ENCODE assay signal across 9 cellular contexts in genomic region chr14:96297000-96297399, GRCh38. TPM values are rescaled to one million over a fixed set of nuclear protein-coding genes. Genes with fewer than 3 reads are reported as not detected.
DNase-seq lines count a peak whose midpoint lies in the region; ATAC-seq and TF ChIP-seq lines count a peak whose summit lies in the region.
"Had no signal": no experiment of that assay in that cellular context is flagged by ENCODE, and none has a peak within 500 bp of the region (broad histone marks: within the 10 kb centered on the region; RNA-seq: fewer than 3 reads in every experiment).

No MANE protein-coding gene starts in this region.

- no peaks in the 10 kb centered on the region for H3K79me2 ChIP-seq in H9 (ENCODE audit: insufficient read depth, low read length)

- H4K5ac ChIP-seq in H9 (ENCODE audit: insufficient read length, low read depth, low read length), result no peak overlapping the region

- H3K23ac ChIP-seq in H9 (ENCODE audit: insufficient read length, low read depth, low read length), result no peak overlapping the region

- no peak overlapping the region for H2AFZ ChIP-seq in H9 (ENCODE audit: low read length)

- no peak overlapping the region for H3K56ac ChIP-seq in H9 (ENCODE audit: insufficient read length, low read depth, low read length)

- no peak overlapping the region for H3K9ac ChIP-seq in H9 (ENCODE audit: extremely low read depth, insufficient read length, low read length)

- H4K8ac ChIP-seq in H9 (replicated peaks; ENCODE audit: insufficient read length, low read depth, low read length), result no peak overlapping the region

- TF ChIP-seq CTCF in AG09319 (IDR thresholded peaks at IDR 0.05; ENCODE audit: low read depth, low read length) (peak; percentile 48), H9 (conservative IDR thresholded peaks at IDR 0.05) (peak; percentile 71), RWPE2 (IDR thresholded peaks at IDR 0.05; ENCODE audit: poor library complexity, severe bottlenecking) (peak; percentile 89)

- H2BK12ac ChIP-seq in H9 (ENCODE audit: insufficient read length, low read depth, low read length), result no peak overlapping the region

- H4K91ac ChIP-seq in H9 (ENCODE audit: insufficient read length, low read depth, low read length), result no peak overlapping the region

- no peaks in the 10 kb centered on the region for H3K4me1 ChIP-seq in H9 (ENCODE audit: insufficient read depth, low read length)
- H3K4me1 ChIP-seq in RWPE2 (ENCODE audit: insufficient read depth, poor library complexity, severe bottlenecking), result no peaks in the 10 kb centered on the region

- ATAC-seq in RWPE2 (ENCODE audit: low read depth) (peak; percentile 44; the same call in 1 of the 3 replicates), HG03378 (IDR thresholded peaks at IDR 0.05; ENCODE audit: unreplicated experiment) (no peak), GM21528 (IDR thresholded peaks at IDR 0.05; ENCODE audit: low FRiP score, unreplicated experiment) (no peak)

- no peaks in the 10 kb centered on the region for H3K9me3 ChIP-seq in H9 (ENCODE audit: control insufficient read depth, low read depth, low read length)
- no peaks in the 10 kb centered on the region for H3K9me3 ChIP-seq in RWPE2 (ENCODE audit: severe bottlenecking)

- H3K4me2 ChIP-seq in H9 (ENCODE audit: insufficient read depth, insufficient read length, low read length), result no peak overlapping the region

- no peaks in the 10 kb centered on the region for H3K23me2 ChIP-seq in H9 (ENCODE audit: insufficient read length, low read depth, low read length, poor library complexity, severe bottlenecking)

- H3K36me3 Mint-ChIP-seq in H9 (ENCODE audit: insufficient read depth in 1 of 3, low read depth in 3 of 3), result peaks cover 0 to 3% (median 0%) of the 10 kb centered on the region in 3 experiments; a peak in 2 of 7 replicates

- H2BK20ac ChIP-seq in H9 (ENCODE audit: low read depth, low read length, poor library complexity, severe bottlenecking), result no peak overlapping the region

- H4K20me1 ChIP-seq in H9 (ENCODE audit: control insufficient read depth, insufficient read depth, insufficient read length), result no peaks in the 10 kb centered on the region

- no peak overlapping the region for H3K27ac Mint-ChIP-seq in H9
- H3K27ac Mint-ChIP-seq: activated B cell treated with CpG ODN at 0.5 μM for 24 hours had no signal

- no peak overlapping the region for H2BK15ac ChIP-seq in H9 (ENCODE audit: low read depth, low read length)

- no peak overlapping the region for H3T11ph ChIP-seq in H9 (ENCODE audit: low read length)

- no peak overlapping the region for H3K4me3 ChIP-seq in RWPE2 (ENCODE audit: severe bottlenecking)

- H2AK5ac ChIP-seq in H9 (ENCODE audit: insufficient read length, low read length), result no peak overlapping the region

- H3K18ac ChIP-seq in H9 (ENCODE audit: insufficient read length, low read depth, low read length), result no peak overlapping the region

- H3K27me3 ChIP-seq in H9 (ENCODE audit: insufficient read depth, low read length), result no peaks in the 10 kb centered on the region
- H3K27me3 ChIP-seq in RWPE2 (ENCODE audit: insufficient read depth, poor library complexity, severe bottlenecking), result no peaks in the 10 kb centered on the region

- H3K4me3 Mint-ChIP-seq in H9, result no peak overlapping the region
- H3K4me3 Mint-ChIP-seq: activated B cell treated with CpG ODN at 0.5 μM for 24 hours had no signal

- WGBS in H9 (ENCODE audit: extremely low coverage, insufficient read length, low lambda C conversion rate), result no CpG with 5 or more reads among the region's 2 CpGs

- no peak overlapping the region for H3K4ac ChIP-seq in H9 (ENCODE audit: low read depth, low read length)

- no peaks in the 10 kb centered on the region for H3K27me3 Mint-ChIP-seq in H9 (ENCODE audit: low read depth)
- H3K27me3 Mint-ChIP-seq: activated B cell treated with CpG ODN at 0.5 μM for 24 hours had no signal

- no peak overlapping the region for H3K27ac ChIP-seq in H9 (ENCODE audit: insufficient read length, low read depth, low read length)
- H3K27ac ChIP-seq in RWPE2 (ENCODE audit: poor library complexity, severe bottlenecking), result no peak overlapping the region

- H3K4me1 Mint-ChIP-seq in H9, result peaks cover 2 to 5% of the 10 kb centered on the region in 2 experiments; a peak in 1 of 4 replicates
- H3K4me1 Mint-ChIP-seq: activated B cell treated with CpG ODN at 0.5 μM for 24 hours had no signal

- peaks cover 19% of the 10 kb centered on the region for H3K36me3 ChIP-seq in RWPE2 (ENCODE audit: low read depth)

- no peak overlapping the region for H3K14ac ChIP-seq in H9 (ENCODE audit: insufficient read depth, low read length)

- H2BK5ac ChIP-seq in H9 (ENCODE audit: insufficient read length, low read length), result no peak overlapping the region

- H3K9me3 Mint-ChIP-seq in H9, result no peaks in the 10 kb centered on the region
- H3K9me3 Mint-ChIP-seq: activated B cell treated with CpG ODN at 0.5 μM for 24 hours had no signal

- no peak for DNase-seq in AG09319 (ENCODE audit: extremely low read depth, low read depth)
- DNase-seq in H9, result no peak
- no peak for DNase-seq in RWPE2 (ENCODE audit: low spot score)
- DNase-seq in iris pigment epithelial cell (ENCODE audit: low read depth), result peak; percentile 25
- no peak for DNase-seq in NCI-H187 treated with DMSO at 0.1 percent for 48 hours (lab: John Stamatoyannopoulos, UW)
- no peak for DNase-seq in activated CD4-positive, alpha-beta T cell treated with anti-CD3 and anti-CD28 coated beads, Interleukin-2, amount 50 U/mL, for 4 hours
- DNase-seq: activated B cell treated with CpG ODN at 0.5 μM for 24 hours had no signal

- no peaks in the 10 kb centered on the region for H3K79me1 ChIP-seq in H9 (ENCODE audit: insufficient read depth, low read depth, low read length, poor library complexity, severe bottlenecking)

- no peak overlapping the region for H2BK120ac ChIP-seq in H9 (ENCODE audit: low read depth, low read length, poor library complexity, severe bottlenecking)

RNA-seq across cellular contexts. Expression of gene BDKRB1, which starts 41.0 kb away (rescaled TPM):
- total RNA-seq in H9 (2021), result not detected in 2 replicates
- total RNA-seq: activated B cell treated with CpG ODN at 0.5 μM for 24 hours had no signal
